ENCODE assay signal across 16 cellular contexts in the genomic region with DNA sequence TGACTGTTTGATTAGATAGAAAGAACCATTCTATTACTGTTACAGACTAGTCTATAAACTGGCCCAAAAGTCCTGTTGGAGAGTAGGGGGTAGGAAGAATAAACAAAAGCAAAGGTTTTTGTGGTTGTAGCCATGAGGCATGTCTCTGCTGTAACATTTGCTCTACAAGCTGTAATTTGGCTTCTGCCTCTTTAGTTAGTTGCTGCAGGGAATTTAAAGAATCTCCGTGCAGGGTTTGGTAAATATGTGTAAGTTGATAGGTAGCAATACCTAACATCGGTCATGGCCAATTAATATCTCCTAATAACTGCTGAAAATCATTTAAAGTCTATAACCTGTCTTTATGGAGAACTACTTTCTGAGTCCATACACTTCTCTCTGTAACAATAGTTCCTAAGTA. TPM values are rescaled to one million over a fixed set of nuclear protein-coding genes. Genes with fewer than 3 reads are reported as not detected.
A peak's percentile ranks its signal among the peaks of the same experiment; 100 is the strongest.
DNase-seq lines count a peak whose midpoint lies in the region; ATAC-seq, FAIRE-seq and TF ChIP-seq lines count a peak whose summit lies in the region.
"Had no signal": no experiment of that assay in that cellular context is flagged by ENCODE, and none has a peak within 500 bp of the region (broad histone marks: within the 10 kb centered on the region; RNA-seq: fewer than 3 reads in every experiment).

No MANE protein-coding gene starts in this region.

- no peak overlapping the region for H2BK5ac ChIP-seq in H1 (ENCODE audit: low read depth, low read length)

- CTCF ChIA-PET in H1 (lab: Charles Lee; ENCODE audit: partially characterized antibody): interaction anchor here (1.5 to 1.8 kb wide), 2 partner anchors 11 to 29 kb away, joined by 4 read pairs; no protein-coding TSS in a partner anchor

- no peak overlapping the region for H4K5ac ChIP-seq in H1 (ENCODE audit: insufficient read length, low read depth, low read length)

- no peak for TF ChIP-seq POLR2A in H1 (IDR thresholded peaks at IDR 0.05; ENCODE audit: control extremely low read depth in 1 of 2, low read depth in 2 of 2, low read length in 2 of 2)

- H3K9me2 ChIP-seq in Loucy (replicated peaks; ENCODE audit: low read depth, low read length): no peaks in the 10 kb centered on the region

- TF ChIP-seq CTCF in DND-41 (IDR thresholded peaks at IDR 0.05; ENCODE audit: borderline replicate concordance, extremely low read depth, low read length, poor library complexity, severe bottlenecking): no peak
- no peak for TF ChIP-seq CTCF in Loucy (conservative IDR thresholded peaks at IDR 0.05; ENCODE audit: low read length)
- TF ChIP-seq CTCF in H1 (IDR thresholded peaks at IDR 0.05; ENCODE audit: control extremely low read depth in 1 of 3, insufficient read depth in 1 of 3, low read depth in 1 of 3, low read length in 3 of 3): no peak
- no peak for TF ChIP-seq CTCF in parathyroid adenoma (IDR thresholded peaks at IDR 0.05)

- H2AFZ ChIP-seq in DND-41 (ENCODE audit: low read depth, low read length): peak overlapping the region; percentile 51
- no peak overlapping the region for H2AFZ ChIP-seq in Loucy (ENCODE audit: low read length)
- H2AFZ ChIP-seq in H1 (ENCODE audit: low read length): no peak overlapping the region
- peak overlapping the region; percentile 15 for H2AFZ ChIP-seq in parathyroid adenoma

- no peak overlapping the region for H2AK5ac ChIP-seq in H1 (ENCODE audit: low read depth, low read length)

- WGBS in H1 (ENCODE audit: extremely low coverage in 1 of 2, insufficient coverage in 1 of 2, insufficient read length in 1 of 2, insufficient replicate concordance in 2 of 2, low coverage in 1 of 2, low lambda C conversion rate in 2 of 2, missing lambda C conversion rate in 1 of 2), 2 experiments: 87% methylated on average over 2 of the region's 2 CpGs; no CpG with 5 or more reads in 1 of the 2 experiments

- H3K4me3 ChIP-seq in DND-41 (ENCODE audit: low read depth in 1 of 2, low read length in 2 of 2) (peak overlapping the region in 1 of 2 experiments; percentile 14; a peak in 1 of 4 replicates), Loucy (ENCODE audit: low read length, poor library complexity, severe bottlenecking) (no peak overlapping the region), H1 (ENCODE audit: extremely low read depth in 1 of 4, insufficient read depth in 2 of 4, low read depth in 3 of 4, low read length in 4 of 4) (no peak overlapping the region), parathyroid adenoma (ENCODE audit: low read depth, low read length) (no peak overlapping the region)
- H3K4me3 ChIP-seq: SJCRH30 had no signal

- DNase-seq in DND-41 (no peak), H1 (ENCODE audit: low read depth in 1 of 2, low spot score in 2 of 2) (no peak), D341Med (ENCODE audit: low spot score) (no peak)
- no peak for DNase-seq in stimulated activated CD4-positive, alpha-beta T cell treated with anti-CD3 and anti-CD28 coated beads, Interleukin-4, amount 100 ng/mL, for 4 hours
- DNase-seq: C1 segment of cervical spinal cord, Karpas-422, NCI-H1417 treated with DMSO at 0.1 percent for 48 hours, NCI-H1930, NCI-H526 treated with DMSO at 0.1 percent for 48 hours, RPMI8226 had no signal

- ATAC-seq in DND-41 (ENCODE audit: insufficient read depth, low read depth): no peak
- ATAC-seq in activated CD4-positive, CD25-positive, alpha-beta regulatory T cell treated with anti-CD3 and anti-CD28 coated beads, Interleukin-2, amount 50 U/mL, for 24 hours: no peak

- H3K79me2 ChIP-seq in DND-41 (ENCODE audit: insufficient read depth, low read length) (no peaks in the 10 kb centered on the region), Loucy (ENCODE audit: insufficient read depth, low read length) (no peaks in the 10 kb centered on the region), H1 (ENCODE audit: control insufficient read depth in 1 of 2, insufficient read depth in 2 of 2, low read length in 2 of 2) (no peaks in the 10 kb centered on the region), parathyroid adenoma (no peaks in the 10 kb centered on the region)

- H4K91ac ChIP-seq in H1 (replicated peaks; ENCODE audit: insufficient read length, low read length): no peak overlapping the region

- H3K27ac ChIP-seq in DND-41 (ENCODE audit: low read length) (peak overlapping the region; percentile 73), H1 (ENCODE audit: low read depth, low read length) (no peak overlapping the region), parathyroid adenoma (peak overlapping the region; percentile 86)
- H3K27ac ChIP-seq: SJCRH30 had no signal

- no peak overlapping the region for H3K56ac ChIP-seq in H1 (replicated peaks; ENCODE audit: insufficient read length, low read depth, low read length)

- no peak for TF ChIP-seq RAD21 in H1 (IDR thresholded peaks at IDR 0.05 in 1 of 2, conservative IDR thresholded peaks at IDR 0.05 in 1 of 2; ENCODE audit: low read depth in 2 of 2, low read length in 2 of 2)

- H3K23me2 ChIP-seq in H1 (ENCODE audit: low read depth, low read length): no peaks in the 10 kb centered on the region; the same call in 1 of the 2 replicates

- no peak overlapping the region for H2BK15ac ChIP-seq in H1 (ENCODE audit: low read length)

- H4K8ac ChIP-seq in H1 (ENCODE audit: extremely low read depth, insufficient read depth, low read length): no peak overlapping the region

- no peak overlapping the region for H3K18ac ChIP-seq in H1 (ENCODE audit: extremely low read depth, low read length)

- H3K27me3 ChIP-seq in DND-41 (ENCODE audit: insufficient read depth, low read length, poor library complexity) (no peaks in the 10 kb centered on the region), Loucy (ENCODE audit: insufficient read depth, low read length, poor library complexity, severe bottlenecking) (no peaks in the 10 kb centered on the region), H1 (replicated peaks in 1 of 4; ENCODE audit: control insufficient read depth in 3 of 4, extremely low read depth in 1 of 4, insufficient read depth in 3 of 4, low read length in 3 of 4) (no peaks in the 10 kb centered on the region), parathyroid adenoma (ENCODE audit: control insufficient read depth, insufficient read depth, low read length) (no peaks in the 10 kb centered on the region)
- H3K27me3 ChIP-seq: SJCRH30 had no signal

- no peaks in the 10 kb centered on the region for H3F3A ChIP-seq in Loucy (ENCODE audit: low read depth)

- POLR2A ChIA-PET in H1 (lab: Charles Lee; ENCODE audit: partially characterized antibody): interaction anchor here (0.7 kb wide), 1 partner anchor 13 kb away, joined by 3 read pairs; no protein-coding TSS in a partner anchor

- peaks cover 44% of the 10 kb centered on the region for H3K4me1 ChIP-seq in DND-41 (ENCODE audit: insufficient read depth, low read length)
- peaks cover 7% of the 10 kb centered on the region for H3K4me1 ChIP-seq in Loucy (ENCODE audit: insufficient read depth, low read length, poor library complexity, severe bottlenecking)
- peaks cover 0 to 5% (median 1%) of the 10 kb centered on the region in 4 experiments; a peak in 3 of 7 replicates for H3K4me1 ChIP-seq in H1 (replicated peaks in 1 of 4; ENCODE audit: control insufficient read depth in 3 of 4, insufficient read depth in 4 of 4, low read length in 3 of 4)
- peaks cover 43% of the 10 kb centered on the region for H3K4me1 ChIP-seq in parathyroid adenoma
- H3K4me1 ChIP-seq: SJCRH30 had no signal

- no peaks in the 10 kb centered on the region for H3K79me1 ChIP-seq in H1 (ENCODE audit: low read depth, low read length)

- H3K9ac ChIP-seq in DND-41 (ENCODE audit: low read depth, low read length): peak overlapping the region; percentile 36
- no peak overlapping the region for H3K9ac ChIP-seq in Loucy (ENCODE audit: low read depth, low read length, poor library complexity, severe bottlenecking)
- H3K9ac ChIP-seq in H1 (replicated peaks in 1 of 4; ENCODE audit: extremely low read depth in 1 of 4, low read depth in 3 of 4, low read length in 3 of 4): no peak overlapping the region
- H3K9ac ChIP-seq in parathyroid adenoma: no peak overlapping the region

- H3K14ac ChIP-seq in H1 (ENCODE audit: insufficient read length): no peak overlapping the region

- FAIRE-seq in H1 (lab: Jason Lieb, UNC): no peak
- FAIRE-seq: H54 had no signal

- TF ChIP-seq EP300 in H1 (IDR thresholded peaks at IDR 0.05; ENCODE audit: borderline replicate concordance in 1 of 2, low read depth in 2 of 2, low read length in 2 of 2): no peak

- H4K20me1 ChIP-seq in DND-41 (ENCODE audit: insufficient read depth, low read length): no peaks in the 10 kb centered on the region
- no peaks in the 10 kb centered on the region for H4K20me1 ChIP-seq in Loucy (ENCODE audit: insufficient read depth, low read length, poor library complexity, severe bottlenecking)
- no peaks in the 10 kb centered on the region for H4K20me1 ChIP-seq in H1 (replicated peaks in 1 of 2; ENCODE audit: control insufficient read depth in 1 of 2, insufficient read depth in 2 of 2, low read length in 2 of 2)

- no peaks in the 10 kb centered on the region for H3K9me3 ChIP-seq in DND-41 (ENCODE audit: insufficient read depth, low read length, severe bottlenecking)
- H3K9me3 ChIP-seq in Loucy (ENCODE audit: insufficient read depth, low read depth, low read length): no peaks in the 10 kb centered on the region
- peaks cover 12 to 25% of the 10 kb centered on the region in 2 experiments; a peak in 3 of 4 replicates for H3K9me3 ChIP-seq in H1 (ENCODE audit: insufficient read depth in 2 of 2, low read depth in 1 of 2, low read length in 1 of 2)
- H3K9me3 ChIP-seq in parathyroid adenoma (ENCODE audit: control insufficient read depth, low read length): no peaks in the 10 kb centered on the region
- H3K9me3 ChIP-seq: SJCRH30 had no signal

- H2BK12ac ChIP-seq in H1 (ENCODE audit: low read depth, low read length): no peak overlapping the region

- H3K23ac ChIP-seq in H1 (ENCODE audit: insufficient read length): no peak overlapping the region

- H3K36me3 ChIP-seq in DND-41 (ENCODE audit: insufficient read depth, low read length): 0 out of 2 replicates have a peak, but pooled peaks cover 5% of the 10 kb centered on the region
- H3K36me3 ChIP-seq in Loucy (ENCODE audit: insufficient read depth, low read length): no peaks in the 10 kb centered on the region
- H3K36me3 ChIP-seq in H1 (ENCODE audit: control insufficient read depth in 2 of 4, insufficient read depth in 4 of 4, low read length in 3 of 4): peaks cover 0 to 8% (median 0%) of the 10 kb centered on the region in 4 experiments; a peak in 2 of 8 replicates
- no peaks in the 10 kb centered on the region for H3K36me3 ChIP-seq in parathyroid adenoma (ENCODE audit: control insufficient read depth, insufficient read depth, low read length)
- H3K36me3 ChIP-seq: SJCRH30 had no signal

- peak overlapping the region; percentile 43 for H2BK120ac ChIP-seq in H1 (replicated peaks; ENCODE audit: low read depth, low read length)

- H3K4ac ChIP-seq in H1 (replicated peaks; ENCODE audit: insufficient read length, low read depth, low read length): no peak overlapping the region

- peak overlapping the region; percentile 42 for H3K4me2 ChIP-seq in DND-41 (ENCODE audit: insufficient read depth, low read length)
- H3K4me2 ChIP-seq in Loucy (ENCODE audit: low read depth, low read length, poor library complexity, severe bottlenecking): peak overlapping the region; percentile 22
- H3K4me2 ChIP-seq in H1 (ENCODE audit: insufficient read depth in 1 of 2, low read depth in 2 of 2, low read length in 2 of 2): no peak overlapping the region
- no peak overlapping the region for H3K4me2 ChIP-seq in parathyroid adenoma (ENCODE audit: low read length)

- no peak overlapping the region for H2BK20ac ChIP-seq in H1 (ENCODE audit: low read length)

RNA-seq across cellular contexts. Expression of a gene that starts 13.0 kb away (rescaled TPM):
- not detected in 2 replicates for total RNA-seq in H1 (2021; fragmentation: NEBNext Ultra II Directional; extraction: Animal tissue kit (Norgen Biotek cat#: 25700))
- polyA plus RNA-seq in H1 (2011; rRNA removed): not detected in 2 replicates
- not detected for polyA plus RNA-seq in H1 (2011; cell fraction: cytosol; rRNA removed)
- polyA plus RNA-seq in H1 (2011; cell fraction: nucleus; rRNA removed): not detected
- polyA plus RNA-seq in H1 (2012, experiment 1 of 2): 0.08 to 0.25 TPM in 2 of 4 replicates, not detected in the others
- polyA plus RNA-seq in H1 (2012, experiment 2 of 2): not detected
- polyA plus RNA-seq in H1 (2013, experiment 1 of 2): not detected
- polyA plus RNA-seq in H1 (2013, experiment 2 of 2): not detected
- polyA minus RNA-seq in H1 (2011; rRNA and poly(A)+ RNA removed): not detected in 2 replicates
- not detected for polyA minus RNA-seq in H1 (2011; cell fraction: cytosol; rRNA and poly(A)+ RNA removed)
- polyA minus RNA-seq in H1 (2011; cell fraction: nucleus; rRNA and poly(A)+ RNA removed): not detected
- total RNA-seq: HFFc6, SJCRH30 had no signal

RNA-seq across cellular contexts. Expression of a gene that starts 46.9 kb away (rescaled TPM):
- not detected in 2 replicates for total RNA-seq in H1 (2021; fragmentation: NEBNext Ultra II Directional; extraction: Animal tissue kit (Norgen Biotek cat#: 25700))
- 0.05 and 0.17 TPM in 2 replicates for polyA plus RNA-seq in H1 (2011; rRNA removed)
- 0.10 TPM for polyA plus RNA-seq in H1 (2011; cell fraction: cytosol; rRNA removed)
- 0.26 TPM for polyA plus RNA-seq in H1 (2011; cell fraction: nucleus; rRNA removed)
- 0.24 to 0.52 TPM in 2 of 4 replicates, not detected in the others for polyA plus RNA-seq in H1 (2012, experiment 1 of 2)
- polyA plus RNA-seq in H1 (2012, experiment 2 of 2): not detected
- polyA plus RNA-seq in H1 (2013, experiment 1 of 2): 0.49 TPM
- 0.53 TPM for polyA plus RNA-seq in H1 (2013, experiment 2 of 2)
- polyA minus RNA-seq in H1 (2011; rRNA and poly(A)+ RNA removed): 0.63 and 0.71 TPM in 2 replicates
- polyA minus RNA-seq in H1 (2011; cell fraction: cytosol; rRNA and poly(A)+ RNA removed): not detected
- not detected for polyA minus RNA-seq in H1 (2011; cell fraction: nucleus; rRNA and poly(A)+ RNA removed)
- total RNA-seq: HFFc6, SJCRH30 had no signal

RNA-seq across cellular contexts. Expression of a gene that starts 56.2 kb away (rescaled TPM):
- total RNA-seq in H1 (2021; fragmentation: NEBNext Ultra II Directional; extraction: Animal tissue kit (Norgen Biotek cat#: 25700)): not detected in 2 replicates
- 0.11 TPM in 1 of 2 replicates, not detected in the other for polyA plus RNA-seq in H1 (2011; rRNA removed)
- polyA plus RNA-seq in H1 (2011; cell fraction: cytosol; rRNA removed): not detected
- polyA plus RNA-seq in H1 (2011; cell fraction: nucleus; rRNA removed): not detected
- polyA plus RNA-seq in H1 (2012, experiment 1 of 2): not detected in 4 replicates
- polyA plus RNA-seq in H1 (2012, experiment 2 of 2): not detected
- polyA plus RNA-seq in H1 (2013, experiment 1 of 2): not detected
- polyA plus RNA-seq in H1 (2013, experiment 2 of 2): not detected
- not detected in 2 replicates for polyA minus RNA-seq in H1 (2011; rRNA and poly(A)+ RNA removed)
- not detected for polyA minus RNA-seq in H1 (2011; cell fraction: cytosol; rRNA and poly(A)+ RNA removed)
- polyA minus RNA-seq in H1 (2011; cell fraction: nucleus; rRNA and poly(A)+ RNA removed): not detected
- total RNA-seq: SJCRH30 had no signal

Comparison
In these comparisons a context has a peak if more than half of its experiments do, and no peak if none do; other contexts are left out.
1. H2AFZ ChIP-seq: peak in DND-41 (single experiment) and parathyroid adenoma (single experiment); none in Loucy (single experiment) and H1 (single experiment).
2. H3K4me2 ChIP-seq: peak in DND-41 (single experiment) and Loucy (single experiment); none in H1 (0 of 2) and parathyroid adenoma (single experiment).